Comparison of ENCODE assay signal across 1 cellular context in the genomic region with DNA sequence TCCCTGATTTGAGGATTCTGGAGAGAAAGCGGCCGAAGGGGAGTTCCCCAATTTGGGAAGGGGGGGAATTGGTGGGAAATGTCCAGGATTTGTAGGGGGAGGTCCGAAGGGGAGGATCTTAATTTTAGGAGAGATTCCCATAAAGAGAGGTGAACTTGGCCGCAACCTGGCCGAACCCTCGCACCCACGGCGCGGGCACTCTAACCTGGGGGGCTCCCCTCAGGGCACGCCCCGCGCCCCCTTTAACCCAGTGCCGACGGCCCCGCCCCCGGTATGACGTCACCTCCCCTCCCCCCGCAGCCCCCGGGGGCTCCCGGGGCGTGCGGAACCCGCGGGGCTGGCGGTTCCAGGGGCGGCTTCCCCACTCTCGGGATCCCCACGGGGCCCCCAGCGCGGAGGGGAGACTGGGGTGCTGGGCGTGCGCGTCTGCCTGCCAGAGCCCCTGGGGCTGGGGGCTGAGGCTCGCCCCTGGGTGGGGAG.
TF ChIP-seq lines count a peak whose summit lies in the region.

No MANE protein-coding gene starts in this region.

TF ChIP-seq in HEK293, 187 proteins besides CTCF, POLR2A, EP300 and RAD21 (continued from another document and continues in another):
- TF ChIP-seq TSHZ1 (tag by site-specific recombination; IDR thresholded peaks at IDR 0.05; ENCODE audit: borderline replicate concordance) (no peak), KLF10 (tag by site-specific recombination; IDR thresholded peaks at IDR 0.05) (peak; percentile 29; the same call in 1 of the 2 replicates), ZNF518A (tag by site-specific recombination; conservative IDR thresholded peaks at IDR 0.05; ENCODE audit: low read depth) (no peak), SP3 (tag by site-specific recombination; IDR thresholded peaks at IDR 0.05) (peak; percentile 46), ZSCAN16 (tag by site-specific recombination; IDR thresholded peaks at IDR 0.05) (no peak), ZNF677 (tag by site-specific recombination; IDR thresholded peaks at IDR 0.05) (no peak), ZNF324 (tag by site-specific recombination; IDR thresholded peaks at IDR 0.05) (no peak), ZNF335 (tag by site-specific recombination; conservative IDR thresholded peaks at IDR 0.05) (no peak), HOXD13 (CRISPR knock-in tag; IDR thresholded peaks at IDR 0.05; ENCODE audit: borderline replicate concordance) (no peak), ZNF571 (tag by site-specific recombination; IDR thresholded peaks at IDR 0.05) (no peak), GLI4 (tag by site-specific recombination; IDR thresholded peaks at IDR 0.05) (no peak), PBX3 (CRISPR knock-in tag; IDR thresholded peaks at IDR 0.05) (no peak), ZNF830 (tag by site-specific recombination; IDR thresholded peaks at IDR 0.05; ENCODE audit: low read depth) (no peak), ZNF558 (tag by site-specific recombination; IDR thresholded peaks at IDR 0.05) (no peak), ZNF423 (tag by site-specific recombination; IDR thresholded peaks at IDR 0.05) (peak; percentile 50; the same call in 1 of the 2 replicates), ZNF639 (tag by site-specific recombination; IDR thresholded peaks at IDR 0.05) (no peak), ZNF211 (tag by site-specific recombination; IDR thresholded peaks at IDR 0.05; ENCODE audit: low read depth) (no peak), ZNF664 (tag by site-specific recombination; IDR thresholded peaks at IDR 0.05) (no peak), ZNF416 (tag by site-specific recombination; IDR thresholded peaks at IDR 0.05) (no peak), REPIN1 (tag by site-specific recombination; IDR thresholded peaks at IDR 0.05; ENCODE audit: low read depth) (no peak), ZNF274 (IDR thresholded peaks at IDR 0.05; ENCODE audit: low read length) (no peak), ZNF274 (tag by site-specific recombination; IDR thresholded peaks at IDR 0.05; ENCODE audit: borderline replicate concordance) (no peak), ZNF174 (tag by site-specific recombination; IDR thresholded peaks at IDR 0.05) (no peak), HIC1 (tag by site-specific recombination; IDR thresholded peaks at IDR 0.05) (no peak), ZNF311 (tag by site-specific recombination; IDR thresholded peaks at IDR 0.05; ENCODE audit: borderline replicate concordance) (no peak), ZNF155 (tag by site-specific recombination; IDR thresholded peaks at IDR 0.05) (no peak), ZNF670 (tag by site-specific recombination; IDR thresholded peaks at IDR 0.05; ENCODE audit: low read depth) (no peak), ZSCAN4 (tag by site-specific recombination; IDR thresholded peaks at IDR 0.05) (no peak), GLI2 (tag by site-specific recombination; IDR thresholded peaks at IDR 0.05; ENCODE audit: borderline replicate concordance, low read depth) (no peak), SCRT1 (tag by site-specific recombination; IDR thresholded peaks at IDR 0.05; ENCODE audit: borderline replicate concordance) (no peak), ZNF645 (tag by site-specific recombination; IDR thresholded peaks at IDR 0.05) (no peak), ZXDB (tag by site-specific recombination; IDR thresholded peaks at IDR 0.05) (peak; percentile 93), ZBTB48 (tag by site-specific recombination; IDR thresholded peaks at IDR 0.05) (no peak), ZBTB8A (tag by site-specific recombination; IDR thresholded peaks at IDR 0.05) (no peak), ZBTB17 (tag by site-specific recombination; IDR thresholded peaks at IDR 0.05) (no peak), SP7 (tag by site-specific recombination; IDR thresholded peaks at IDR 0.05) (no peak), ZNF549 (tag by site-specific recombination; IDR thresholded peaks at IDR 0.05) (no peak), KLF16 (tag by site-specific recombination; IDR thresholded peaks at IDR 0.05) (0 out of 2 replicates have a peak, but pooled peaks have one; percentile 20), WT1 (tag by site-specific recombination; IDR thresholded peaks at IDR 0.05) (no peak), ZBTB20 (tag by site-specific recombination; IDR thresholded peaks at IDR 0.05) (no peak), MEIS1 (CRISPR knock-in tag; IDR thresholded peaks at IDR 0.05; ENCODE audit: borderline replicate concordance) (no peak), ZNF514 (tag by site-specific recombination; IDR thresholded peaks at IDR 0.05) (no peak), KLF8 (tag by site-specific recombination; IDR thresholded peaks at IDR 0.05) (peak; percentile 73; the same call in 1 of the 2 replicates)
- TF ChIP-seq, protein P1, sequence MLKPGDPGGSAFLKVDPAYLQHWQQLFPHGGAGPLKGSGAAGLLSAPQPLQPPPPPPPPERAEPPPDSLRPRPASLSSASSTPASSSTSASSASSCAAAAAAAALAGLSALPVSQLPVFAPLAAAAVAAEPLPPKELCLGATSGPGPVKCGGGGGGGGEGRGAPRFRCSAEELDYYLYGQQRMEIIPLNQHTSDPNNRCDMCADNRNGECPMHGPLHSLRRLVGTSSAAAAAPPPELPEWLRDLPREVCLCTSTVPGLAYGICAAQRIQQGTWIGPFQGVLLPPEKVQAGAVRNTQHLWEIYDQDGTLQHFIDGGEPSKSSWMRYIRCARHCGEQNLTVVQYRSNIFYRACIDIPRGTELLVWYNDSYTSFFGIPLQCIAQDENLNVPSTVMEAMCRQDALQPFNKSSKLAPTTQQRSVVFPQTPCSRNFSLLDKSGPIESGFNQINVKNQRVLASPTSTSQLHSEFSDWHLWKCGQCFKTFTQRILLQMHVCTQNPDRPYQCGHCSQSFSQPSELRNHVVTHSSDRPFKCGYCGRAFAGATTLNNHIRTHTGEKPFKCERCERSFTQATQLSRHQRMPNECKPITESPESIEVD (tag by site-specific recombination; IDR thresholded peaks at IDR 0.05) = no peak
